8 cellular contexts compared by ENCODE assay signal in the genomic region with DNA sequence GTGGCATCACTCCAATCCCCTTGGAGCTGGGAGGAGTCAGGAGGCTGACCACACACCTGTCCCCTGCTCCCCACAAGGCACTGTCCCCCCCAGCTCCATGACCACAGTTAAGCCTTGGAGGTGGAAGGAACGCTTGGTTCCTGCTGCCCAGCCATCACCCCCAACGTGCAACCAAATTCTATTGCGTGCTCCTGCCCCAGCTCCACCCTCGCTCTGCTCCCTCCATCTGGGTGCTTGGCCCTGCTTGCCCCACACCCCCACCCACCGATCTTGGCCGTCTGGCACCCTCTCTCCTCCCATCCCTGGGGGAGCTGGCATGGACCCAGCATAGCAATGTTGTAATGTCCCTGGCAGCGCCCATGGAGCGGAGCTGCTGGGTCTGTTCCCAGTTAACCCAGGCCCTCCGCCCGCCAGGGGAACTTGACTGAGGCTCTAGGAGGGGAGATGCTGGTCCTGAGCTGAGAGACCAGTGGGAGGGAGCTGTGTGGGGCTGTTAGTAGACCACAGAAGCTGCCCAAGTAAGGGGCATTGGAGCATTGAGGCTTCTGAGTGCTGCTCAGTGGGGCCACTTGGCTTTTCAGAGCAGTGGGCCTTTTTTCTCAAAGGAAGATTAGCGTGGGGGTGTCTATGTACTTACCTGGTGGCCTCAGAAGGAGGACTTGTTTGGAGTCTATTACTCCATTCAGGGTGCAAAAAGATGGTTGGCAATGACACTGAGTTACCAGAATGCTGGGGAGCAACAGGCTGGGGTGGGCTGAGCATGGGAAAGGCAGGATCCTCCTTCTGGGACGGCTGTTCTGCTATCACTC. TPM values are rescaled to one million over a fixed set of nuclear protein-coding genes. Genes with fewer than 3 reads are reported as not detected.
DNase-seq lines count a peak whose midpoint lies in the region; ATAC-seq and TF ChIP-seq lines count a peak whose summit lies in the region.

No MANE protein-coding gene starts in this region.

- H3K9ac ChIP-seq in mammary epithelial cell (ENCODE audit: insufficient read depth, low read length): no peak overlapping the region

- no TSS peak for BruUV-seq in mammary epithelial cell (replicated peaks; lab: Mats Ljungman, UMichigan)

- peaks cover 11% of the 10 kb centered on the region for H3K4me1 Mint-ChIP-seq in T-helper 1 cell treated with Interleukin-12 subunit alpha and Interleukin-12 subunit beta and Interleukin-4 antibody, amounts not matched to agents 30 μg/mL and 1 μg/mL, for 36 hours (ENCODE audit: low read depth)

- no peak for DNase-seq in T-helper 1 cell
- DNase-seq in mammary epithelial cell: no peak
- peak; percentile 80 to 90 (median 84) for DNase-seq in right lobe of liver
- no peak for DNase-seq in thoracic aorta (ENCODE audit: low spot score)
- no peak for DNase-seq in T1000 (lab: John Stamatoyannopoulos, UW)

- no peaks in the 10 kb centered on the region for H3K79me2 ChIP-seq in mammary epithelial cell (ENCODE audit: insufficient read depth, low read length)

- peaks cover 44% of the 10 kb centered on the region for H3K27me3 Mint-ChIP-seq in T-helper 1 cell treated with Interleukin-12 subunit alpha and Interleukin-12 subunit beta and Interleukin-4 antibody, amounts not matched to agents 30 μg/mL and 1 μg/mL, for 36 hours (ENCODE audit: low read depth)

- intact Hi-C loops in mammary epithelial cell (cut with micrococcal nuclease): no loop called here
- intact Hi-C loops in right lobe of liver (cut with DNase I): no loop called here

- 20% methylated on average over 5 of the region's 12 CpGs for WGBS in mammary epithelial cell (ENCODE audit: low coverage, missing lambda C conversion rate)
- WGBS in right lobe of liver (ENCODE audit: insufficient coverage, low coverage, low lambda C conversion rate, missing lambda C conversion rate): 2% methylated on average over 6 of the region's 12 CpGs

- CTCF ChIA-PET in mammary epithelial cell (lab: Charles Lee; ENCODE audit: low non-redundant PET): interaction anchor here (0.5 kb wide), 1 partner anchor 533 kb away, joined by 6 read pairs; no protein-coding TSS in a partner anchor

- H3K4me3 ChIP-seq in mammary epithelial cell (replicated peaks in 1 of 3; ENCODE audit: insufficient read depth in 1 of 3, low read depth in 2 of 3, low read length in 3 of 3) (peak overlapping the region in 1 of 3 experiments; percentile 56), right lobe of liver (peak overlapping the region; percentile 56 to 81 (median 76)), thoracic aorta (peak overlapping the region; percentile 90)

- H3K4me1 ChIP-seq in mammary epithelial cell (ENCODE audit: insufficient read depth, low read length) (peaks cover 14% of the 10 kb centered on the region), right lobe of liver (peaks cover 0 to 9% (median 3%) of the 10 kb centered on the region in 4 donors), thoracic aorta (ENCODE audit: control insufficient read depth in 1 of 2, low read depth in 2 of 2) (peaks cover 0 to 29% of the 10 kb centered on the region in 2 donors)

- in situ Hi-C loops in mammary epithelial cell (cut with MboI; ENCODE audit: low sequenced_read_pairs in 2 of 2): loop anchor here (10.0 to 25.0 kb wide), 2 partner anchors 149 to 356 kb away; partner anchors contain the start of gene TAS2R40 (in 1 of the 2)

- H3K9me3 ChIP-seq in mammary epithelial cell (replicated peaks; ENCODE audit: insufficient read depth, low read length) (no peaks in the 10 kb centered on the region), right lobe of liver (no peaks in the 10 kb centered on the region), thoracic aorta (no peaks in the 10 kb centered on the region)

- no peaks in the 10 kb centered on the region for H3K9me3 Mint-ChIP-seq in T-helper 1 cell treated with Interleukin-12 subunit alpha and Interleukin-12 subunit beta and Interleukin-4 antibody, amounts not matched to agents 30 μg/mL and 1 μg/mL, for 36 hours

- H2AFZ ChIP-seq in mammary epithelial cell (ENCODE audit: low read depth, low read length): peak overlapping the region; percentile 96

- H3K36me3 ChIP-seq in mammary epithelial cell (ENCODE audit: insufficient read depth, low read length) (no peaks in the 10 kb centered on the region), right lobe of liver (no peaks in the 10 kb centered on the region), thoracic aorta (no peaks in the 10 kb centered on the region)

- ATAC-seq in right lobe of liver (peak; percentile 62 to 77 (median 64)), thoracic aorta (ENCODE audit: insufficient number of reproducible peaks, low FRiP score, low read depth) (no peak), GM21619 (IDR thresholded peaks at IDR 0.05; ENCODE audit: unreplicated experiment) (no peak), HG03045 (IDR thresholded peaks at IDR 0.05; ENCODE audit: unreplicated experiment) (no peak)

- H4K20me1 ChIP-seq in mammary epithelial cell (ENCODE audit: insufficient read depth, low read length): no peaks in the 10 kb centered on the region

- dilution Hi-C loops in mammary epithelial cell (cut with HindIII; ENCODE audit: low sequenced_read_pairs): no loop called here

- TF ChIP-seq POLR2A in right lobe of liver (IDR thresholded peaks at IDR 0.05): no peak

- H3K4me2 ChIP-seq in mammary epithelial cell (ENCODE audit: insufficient read depth, low read depth, low read length): peak overlapping the region; percentile 95

- TF ChIP-seq CTCF in mammary epithelial cell (conservative IDR thresholded peaks at IDR 0.05 in 1 of 2, IDR thresholded peaks at IDR 0.05 in 1 of 2; ENCODE audit: extremely low read depth in 1 of 2, insufficient read depth in 1 of 2, low read depth in 1 of 2, low read length in 2 of 2): no peak
- no peak for TF ChIP-seq CTCF in right lobe of liver (IDR thresholded peaks at IDR 0.05)
- TF ChIP-seq CTCF in thoracic aorta (IDR thresholded peaks at IDR 0.05): no peak

- peak overlapping the region; percentile 62 for H3K4me3 Mint-ChIP-seq in T-helper 1 cell treated with Interleukin-12 subunit alpha and Interleukin-12 subunit beta and Interleukin-4 antibody, amounts not matched to agents 30 μg/mL and 1 μg/mL, for 36 hours

- H3K36me3 Mint-ChIP-seq in T-helper 1 cell treated with Interleukin-12 subunit alpha and Interleukin-12 subunit beta and Interleukin-4 antibody, amounts not matched to agents 30 μg/mL and 1 μg/mL, for 36 hours (ENCODE audit: low read depth): no peaks in the 10 kb centered on the region

- H3K27ac ChIP-seq in mammary epithelial cell (ENCODE audit: insufficient read depth, low read depth, low read length) (no peak overlapping the region), right lobe of liver (no peak overlapping the region), thoracic aorta (no peak overlapping the region)

- no peak overlapping the region for H3K27ac Mint-ChIP-seq in T-helper 1 cell treated with Interleukin-12 subunit alpha and Interleukin-12 subunit beta and Interleukin-4 antibody, amounts not matched to agents 30 μg/mL and 1 μg/mL, for 36 hours

- H3K27me3 ChIP-seq in mammary epithelial cell (ENCODE audit: insufficient read depth, low read length) (no peaks in the 10 kb centered on the region), right lobe of liver (no peaks in the 10 kb centered on the region), thoracic aorta (replicated peaks; ENCODE audit: insufficient read depth) (no peaks in the 10 kb centered on the region)

RNA-seq across cellular contexts. Expression of gene EPHB6, which starts 1.1 kb away (rescaled TPM):
- total RNA-seq in mammary epithelial cell: under 1 TPM; 0.66 to 0.83 TPM
- polyA plus RNA-seq in mammary epithelial cell: 0.95 TPM
- 0.41 TPM for polyA minus RNA-seq in mammary epithelial cell
- 1 to 10 TPM; 1.5 to 6.1 (median 3.2) TPM for total RNA-seq in right lobe of liver
- total RNA-seq in thoracic aorta: 10 to 100 TPM; 25.3 to 30.5 TPM

RNA-seq across cellular contexts. Expression of gene TRPV6, which starts 29.6 kb away (rescaled TPM):
- total RNA-seq in mammary epithelial cell (1 to 10 TPM in 1 of 2 donors, under 1 TPM in 1; 0.71 to 5.2 TPM), right lobe of liver (1 to 10 TPM in 2 of 6 experiments, under 1 TPM in 4; 0.06 to 1.5 (median 0.75) TPM), thoracic aorta (not detected)
- polyA plus RNA-seq in mammary epithelial cell: 2.5 TPM
- 5.5 TPM for polyA minus RNA-seq in mammary epithelial cell

Comparison
In these comparisons a context has a peak if more than half of its experiments do, and no peak if none do; other contexts are left out.
1. DNase-seq: peak in right lobe of liver (3 of 3); none in T-helper 1 cell (0 of 5), mammary epithelial cell (single experiment), thoracic aorta (single experiment) and T1000 (single experiment).
2. ATAC-seq: peak in right lobe of liver (4 of 4); none in thoracic aorta (single experiment), GM21619 (single experiment) and HG03045 (single experiment).